1 cellular context compared by ENCODE assay signal in the genomic region with DNA sequence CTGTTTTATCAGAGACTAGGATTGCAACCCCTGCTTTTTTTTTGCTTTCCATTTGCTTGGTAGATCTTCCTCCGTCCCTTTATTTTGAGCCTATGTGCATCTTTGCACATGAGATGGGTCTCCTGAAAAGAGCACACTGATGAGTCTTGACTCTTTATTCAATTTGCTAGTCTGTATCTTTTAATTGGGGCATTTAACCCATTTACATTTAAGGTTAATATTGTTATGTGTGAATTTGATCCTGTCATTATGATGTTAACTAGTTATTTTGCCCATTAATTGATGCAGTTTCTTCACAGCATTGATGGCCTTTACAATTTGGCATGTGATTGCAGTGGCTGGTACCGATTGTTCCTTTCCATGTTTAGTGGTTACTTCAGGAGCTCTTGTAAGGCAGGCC. TPM values are rescaled to one million over a fixed set of nuclear protein-coding genes. Genes with fewer than 3 reads are reported as not detected.
"Had no signal": no experiment of that assay in that cellular context is flagged by ENCODE, and none has a peak within 500 bp of the region (broad histone marks: within the 10 kb centered on the region; RNA-seq: fewer than 3 reads in every experiment).

No MANE protein-coding gene starts in this region.

RNA-seq across cellular contexts. Expression of gene ADGRV1, which starts 21.3 kb away (rescaled TPM):
- total RNA-seq: G401 had no signal
